In the genomic region with DNA sequence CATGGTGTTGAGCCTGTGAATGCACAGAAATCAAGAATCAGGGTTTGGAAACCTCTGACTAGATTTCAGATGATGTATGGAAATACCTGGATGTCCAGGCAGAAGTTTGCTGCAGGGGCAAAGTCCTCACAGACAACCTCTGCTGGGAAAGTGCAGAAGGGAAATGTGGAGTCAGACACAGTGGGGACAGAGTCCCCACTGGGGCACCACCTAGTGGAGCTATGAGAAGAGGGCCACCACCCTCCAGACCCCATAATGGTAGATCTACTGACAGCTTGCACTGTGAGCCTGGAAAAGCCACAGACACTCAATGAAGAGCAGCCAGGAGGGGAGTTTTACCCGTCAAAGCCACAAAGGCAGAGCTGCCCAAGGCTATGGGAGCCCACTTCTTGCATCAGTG, we compare ENCODE assay signal across 13 cellular contexts.
"Had no signal": no experiment of that assay in that cellular context is flagged by ENCODE, and none has a peak within 500 bp of the region (broad histone marks: within the 10 kb centered on the region; RNA-seq: fewer than 3 reads in every experiment).

No MANE protein-coding gene starts in this region.

- ATAC-seq: lower lobe of right lung; stimulated activated naive CD8-positive, alpha-beta T cell treated with anti-CD3 and anti-CD28 coated beads, Interleukin-15, Interleukin-2, amounts not matched to agents 100 U/mL and 50 U/mL, for 24 hours had no signal

- DNase-seq: activated CD4-positive, alpha-beta T cell treated with anti-CD3 and anti-CD28 coated beads, Interleukin-2, amount 10 ng/mL, durations not matched to agents 7 days and 5 days; activated naive CD4-positive, alpha-beta T cell; activated naive CD8-positive, alpha-beta T cell treated with anti-CD3 and anti-CD28 coated beads, Interleukin-2, amount 10 ng/mL, durations not matched to agents 7 days and 5 days; cortex of kidney; effector CD8-positive, alpha-beta T cell; foreskin melanocyte; immature natural killer cell; lower lobe of right lung; nephron progenitor cell; stimulated activated naive CD8-positive, alpha-beta T cell treated with anti-CD3 and anti-CD28 coated beads, Interleukin-15, Interleukin-2, amounts not matched to agents 100 U/mL and 50 U/mL, for 24 hours; transverse colon had no signal

- H3K4me3 ChIP-seq: lower lobe of right lung, right atrium auricular region, smooth muscle cell, transverse colon had no signal

- H3K27ac ChIP-seq: lower lobe of right lung, right atrium auricular region, transverse colon had no signal

- H3K4me1 ChIP-seq: lower lobe of right lung, right atrium auricular region, transverse colon had no signal

- H3K4me2 ChIP-seq: smooth muscle cell had no signal

- H3K27me3 ChIP-seq: right atrium auricular region, transverse colon had no signal

- H3K9me3 ChIP-seq: lower lobe of right lung, right atrium auricular region, transverse colon had no signal

- H3K36me3 ChIP-seq: lower lobe of right lung, right atrium auricular region, transverse colon had no signal
